In genomic region chr13:80338781-80339577, GRCh38 we compare ENCODE assay signal across 2 cellular contexts.
TF ChIP-seq lines count a peak whose summit lies in the region.

No MANE protein-coding gene starts in this region.

TF ChIP-seq in HEK293, 187 proteins besides CTCF, POLR2A, EP300 and RAD21 (continued from another document and continues in another):
- TF ChIP-seq, protein P1, sequence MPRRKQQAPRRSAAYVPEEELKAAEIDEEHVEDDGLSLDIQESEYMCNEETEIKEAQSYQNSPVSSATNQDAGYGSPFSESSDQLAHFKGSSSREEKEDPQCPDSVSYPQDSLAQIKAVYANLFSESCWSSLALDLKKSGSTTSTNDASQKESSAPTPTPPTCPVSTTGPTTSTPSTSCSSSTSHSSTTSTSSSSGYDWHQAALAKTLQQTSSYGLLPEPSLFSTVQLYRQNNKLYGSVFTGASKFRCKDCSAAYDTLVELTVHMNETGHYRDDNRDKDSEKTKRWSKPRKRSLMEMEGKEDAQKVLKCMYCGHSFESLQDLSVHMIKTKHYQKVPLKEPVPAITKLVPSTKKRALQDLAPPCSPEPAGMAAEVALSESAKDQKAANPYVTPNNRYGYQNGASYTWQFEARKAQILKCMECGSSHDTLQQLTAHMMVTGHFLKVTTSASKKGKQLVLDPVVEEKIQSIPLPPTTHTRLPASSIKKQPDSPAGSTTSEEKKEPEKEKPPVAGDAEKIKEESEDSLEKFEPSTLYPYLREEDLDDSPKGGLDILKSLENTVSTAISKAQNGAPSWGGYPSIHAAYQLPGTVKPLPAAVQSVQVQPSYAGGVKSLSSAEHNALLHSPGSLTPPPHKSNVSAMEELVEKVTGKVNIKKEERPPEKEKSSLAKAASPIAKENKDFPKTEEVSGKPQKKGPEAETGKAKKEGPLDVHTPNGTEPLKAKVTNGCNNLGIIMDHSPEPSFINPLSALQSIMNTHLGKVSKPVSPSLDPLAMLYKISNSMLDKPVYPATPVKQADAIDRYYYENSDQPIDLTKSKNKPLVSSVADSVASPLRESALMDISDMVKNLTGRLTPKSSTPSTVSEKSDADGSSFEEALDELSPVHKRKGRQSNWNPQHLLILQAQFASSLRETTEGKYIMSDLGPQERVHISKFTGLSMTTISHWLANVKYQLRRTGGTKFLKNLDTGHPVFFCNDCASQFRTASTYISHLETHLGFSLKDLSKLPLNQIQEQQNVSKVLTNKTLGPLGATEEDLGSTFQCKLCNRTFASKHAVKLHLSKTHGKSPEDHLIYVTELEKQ (tag by site-specific recombination; IDR thresholded peaks at IDR 0.05; ENCODE audit: borderline replicate concordance): no peak
- TF ChIP-seq ZNF175 (tag by site-specific recombination; IDR thresholded peaks at IDR 0.05) (no peak), ZBTB20 (tag by site-specific recombination; IDR thresholded peaks at IDR 0.05) (peak; percentile 74), ZIC2 (tag by site-specific recombination; IDR thresholded peaks at IDR 0.05) (peak; percentile 85), KLF9 (tag by site-specific recombination; IDR thresholded peaks at IDR 0.05; ENCODE audit: low read depth) (peak; percentile 27; the same call in 1 of the 2 replicates), ZNF132 (tag by site-specific recombination; IDR thresholded peaks at IDR 0.05; ENCODE audit: borderline replicate concordance) (no peak), BCL11A (tag by site-specific recombination; IDR thresholded peaks at IDR 0.05; ENCODE audit: low read depth) (no peak), HOXC10 (CRISPR knock-in tag; IDR thresholded peaks at IDR 0.05) (no peak), ZNF202 (tag by site-specific recombination; IDR thresholded peaks at IDR 0.05; ENCODE audit: borderline replicate concordance) (no peak), KLF17 (tag by site-specific recombination; IDR thresholded peaks at IDR 0.05) (no peak), SP3 (tag by site-specific recombination; IDR thresholded peaks at IDR 0.05) (peak; percentile 55), ZNF292 (tag by site-specific recombination; IDR thresholded peaks at IDR 0.05; ENCODE audit: borderline replicate concordance, low read depth) (no peak), ZNF362 (tag by site-specific recombination; IDR thresholded peaks at IDR 0.05) (0 out of 2 replicates have a peak, but pooled peaks have one; percentile 30), ZNF155 (tag by site-specific recombination; IDR thresholded peaks at IDR 0.05) (no peak), ZNF16 (tag by site-specific recombination; IDR thresholded peaks at IDR 0.05; ENCODE audit: low read depth) (no peak), ZNF610 (tag by site-specific recombination; IDR thresholded peaks at IDR 0.05; ENCODE audit: borderline replicate concordance) (no peak), ZNF792 (tag by site-specific recombination; IDR thresholded peaks at IDR 0.05) (no peak), ZNF518A (tag by site-specific recombination; conservative IDR thresholded peaks at IDR 0.05; ENCODE audit: low read depth) (no peak), ZNF214 (tag by site-specific recombination; IDR thresholded peaks at IDR 0.05; ENCODE audit: borderline replicate concordance) (no peak)

TF ChIP-seq in HepG2, 621 proteins besides CTCF, POLR2A, EP300 and RAD21 (continued from another document and continues in another):
- peak; percentile 75 for TF ChIP-seq PATZ1 (CRISPR knock-in tag; IDR thresholded peaks at IDR 0.05)
- TF ChIP-seq HNF4G (IDR thresholded peaks at IDR 0.05; ENCODE audit: borderline replicate concordance, low read depth, low read length): no peak
- no peak for TF ChIP-seq HNF4G (CRISPR knock-in tag; IDR thresholded peaks at IDR 0.05; ENCODE audit: borderline replicate concordance, low read depth)
- TF ChIP-seq, protein P2, sequence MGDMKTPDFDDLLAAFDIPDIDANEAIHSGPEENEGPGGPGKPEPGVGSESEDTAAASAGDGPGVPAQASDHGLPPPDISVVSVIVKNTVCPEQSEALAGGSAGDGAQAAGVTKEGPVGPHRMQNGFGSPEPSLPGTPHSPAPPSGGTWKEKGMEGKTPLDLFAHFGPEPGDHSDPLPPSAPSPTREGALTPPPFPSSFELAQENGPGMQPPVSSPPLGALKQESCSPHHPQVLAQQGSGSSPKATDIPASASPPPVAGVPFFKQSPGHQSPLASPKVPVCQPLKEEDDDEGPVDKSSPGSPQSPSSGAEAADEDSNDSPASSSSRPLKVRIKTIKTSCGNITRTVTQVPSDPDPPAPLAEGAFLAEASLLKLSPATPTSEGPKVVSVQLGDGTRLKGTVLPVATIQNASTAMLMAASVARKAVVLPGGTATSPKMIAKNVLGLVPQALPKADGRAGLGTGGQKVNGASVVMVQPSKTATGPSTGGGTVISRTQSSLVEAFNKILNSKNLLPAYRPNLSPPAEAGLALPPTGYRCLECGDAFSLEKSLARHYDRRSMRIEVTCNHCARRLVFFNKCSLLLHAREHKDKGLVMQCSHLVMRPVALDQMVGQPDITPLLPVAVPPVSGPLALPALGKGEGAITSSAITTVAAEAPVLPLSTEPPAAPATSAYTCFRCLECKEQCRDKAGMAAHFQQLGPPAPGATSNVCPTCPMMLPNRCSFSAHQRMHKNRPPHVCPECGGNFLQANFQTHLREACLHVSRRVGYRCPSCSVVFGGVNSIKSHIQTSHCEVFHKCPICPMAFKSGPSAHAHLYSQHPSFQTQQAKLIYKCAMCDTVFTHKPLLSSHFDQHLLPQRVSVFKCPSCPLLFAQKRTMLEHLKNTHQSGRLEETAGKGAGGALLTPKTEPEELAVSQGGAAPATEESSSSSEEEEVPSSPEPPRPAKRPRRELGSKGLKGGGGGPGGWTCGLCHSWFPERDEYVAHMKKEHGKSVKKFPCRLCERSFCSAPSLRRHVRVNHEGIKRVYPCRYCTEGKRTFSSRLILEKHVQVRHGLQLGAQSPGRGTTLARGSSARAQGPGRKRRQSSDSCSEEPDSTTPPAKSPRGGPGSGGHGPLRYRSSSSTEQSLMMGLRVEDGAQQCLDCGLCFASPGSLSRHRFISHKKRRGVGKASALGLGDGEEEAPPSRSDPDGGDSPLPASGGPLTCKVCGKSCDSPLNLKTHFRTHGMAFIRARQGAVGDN (CRISPR knock-in tag; IDR thresholded peaks at IDR 0.05): peak; percentile 67
- TF ChIP-seq RBFOX2 (IDR thresholded peaks at IDR 0.05; ENCODE audit: low read depth, low read length): peak; percentile 64
- TF ChIP-seq SMC3 (IDR thresholded peaks at IDR 0.05; ENCODE audit: low read length): no peak
- TF ChIP-seq TAF1 (CRISPR knock-in tag; IDR thresholded peaks at IDR 0.05): peak; percentile 33; the same call in 1 of the 2 replicates
- TF ChIP-seq ZZZ3 (CRISPR knock-in tag; IDR thresholded peaks at IDR 0.05; ENCODE audit: borderline replicate concordance): no peak
- no peak for TF ChIP-seq NFIB (CRISPR knock-in tag; IDR thresholded peaks at IDR 0.05; ENCODE audit: borderline replicate concordance)
- peak; percentile 62; the same call in 1 of the 2 replicates for TF ChIP-seq ZKSCAN5 (CRISPR knock-in tag; IDR thresholded peaks at IDR 0.05)
- TF ChIP-seq ZC3H13 (CRISPR knock-in tag; IDR thresholded peaks at IDR 0.05): peak; percentile 66; the same call in 1 of the 2 replicates
- TF ChIP-seq, protein P3, sequence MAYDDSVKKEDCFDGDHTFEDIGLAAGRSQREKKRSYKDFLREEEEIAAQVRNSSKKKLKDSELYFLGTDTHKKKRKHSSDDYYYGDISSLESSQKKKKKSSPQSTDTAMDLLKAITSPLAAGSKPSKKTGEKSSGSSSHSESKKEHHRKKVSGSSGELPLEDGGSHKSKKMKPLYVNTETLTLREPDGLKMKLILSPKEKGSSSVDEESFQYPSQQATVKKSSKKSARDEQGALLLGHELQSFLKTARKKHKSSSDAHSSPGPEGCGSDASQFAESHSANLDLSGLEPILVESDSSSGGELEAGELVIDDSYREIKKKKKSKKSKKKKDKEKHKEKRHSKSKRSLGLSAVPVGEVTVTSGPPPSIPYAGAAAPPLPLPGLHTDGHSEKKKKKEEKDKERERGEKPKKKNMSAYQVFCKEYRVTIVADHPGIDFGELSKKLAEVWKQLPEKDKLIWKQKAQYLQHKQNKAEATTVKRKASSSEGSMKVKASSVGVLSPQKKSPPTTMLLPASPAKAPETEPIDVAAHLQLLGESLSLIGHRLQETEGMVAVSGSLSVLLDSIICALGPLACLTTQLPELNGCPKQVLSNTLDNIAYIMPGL (CRISPR knock-in tag; IDR thresholded peaks at IDR 0.05; ENCODE audit: borderline replicate concordance in 1 of 2, low read depth in 1 of 2): peak in 1 of 2 experiments; percentile 74; a peak in 2 of 4 replicates
- no peak for TF ChIP-seq RORA (CRISPR knock-in tag; IDR thresholded peaks at IDR 0.05)
- peak; percentile 37; the same call in 1 of the 2 replicates for TF ChIP-seq PHF8 (CRISPR knock-in tag; IDR thresholded peaks at IDR 0.05)
- 0 out of 2 replicates have a peak, but pooled peaks have one; percentile 15 for TF ChIP-seq ELF3 (CRISPR knock-in tag; IDR thresholded peaks at IDR 0.05)
- TF ChIP-seq SALL1 (CRISPR knock-in tag; IDR thresholded peaks at IDR 0.05): peak; percentile 41; the same call in 1 of the 2 replicates
- TF ChIP-seq ZBTB7B (CRISPR knock-in tag; IDR thresholded peaks at IDR 0.05): peak; percentile 58; the same call in 1 of the 2 replicates
- TF ChIP-seq HNRNPL (IDR thresholded peaks at IDR 0.05; ENCODE audit: low read depth, low read length): 0 out of 2 replicates have a peak, but pooled peaks have one; percentile 30
- peak; percentile 44; the same call in 1 of the 2 replicates for TF ChIP-seq POGZ (CRISPR knock-in tag; IDR thresholded peaks at IDR 0.05)
- TF ChIP-seq ZNF124 (CRISPR knock-in tag; IDR thresholded peaks at IDR 0.05): no peak
- TF ChIP-seq ZNF777 (CRISPR knock-in tag; IDR thresholded peaks at IDR 0.05): no peak
- peak; percentile 78 for TF ChIP-seq AGO2 (optimal IDR thresholded peaks at IDR 0.05; ENCODE audit: low read depth, low read length)
- no peak for TF ChIP-seq TFDP1 (CRISPR knock-in tag; IDR thresholded peaks at IDR 0.05; ENCODE audit: borderline replicate concordance)
- no peak for TF ChIP-seq ZBTB1 (CRISPR knock-in tag; IDR thresholded peaks at IDR 0.05; ENCODE audit: borderline replicate concordance)
- peak; percentile 44 for TF ChIP-seq ASH2L (IDR thresholded peaks at IDR 0.05; ENCODE audit: insufficient read length, low read depth, low read length)
- TF ChIP-seq PCBP1 (IDR thresholded peaks at IDR 0.05; ENCODE audit: borderline replicate concordance, low read depth, low read length): 0 out of 2 replicates have a peak, but pooled peaks have one; percentile 39
- peak; percentile 84 for TF ChIP-seq KMT2A (CRISPR knock-in tag; IDR thresholded peaks at IDR 0.05)
- peak; percentile 40; the same call in 1 of the 2 replicates for TF ChIP-seq ZNF362 (CRISPR knock-in tag; IDR thresholded peaks at IDR 0.05; ENCODE audit: borderline replicate concordance)
- peak; percentile 49 for TF ChIP-seq AGO1 (IDR thresholded peaks at IDR 0.05; ENCODE audit: low read depth, low read length, poor library complexity, severe bottlenecking)
- TF ChIP-seq ZNF292 (CRISPR knock-in tag; IDR thresholded peaks at IDR 0.05; ENCODE audit: borderline replicate concordance, low read depth): 0 out of 2 replicates have a peak, but pooled peaks have one; percentile 31
- 0 out of 2 replicates have a peak, but pooled peaks have one; percentile 15 for TF ChIP-seq ARNTL (CRISPR knock-in tag; IDR thresholded peaks at IDR 0.05)
- TF ChIP-seq HOXA3 (CRISPR knock-in tag; IDR thresholded peaks at IDR 0.05): 0 out of 2 replicates have a peak, but pooled peaks have one; percentile 14
- TF ChIP-seq SKI (IDR thresholded peaks at IDR 0.05; ENCODE audit: partially characterized antibody): peak; percentile 33
- TF ChIP-seq UBTF (CRISPR knock-in tag; IDR thresholded peaks at IDR 0.05): peak; percentile 67
- TF ChIP-seq HDAC1 (CRISPR knock-in tag; IDR thresholded peaks at IDR 0.05): peak; percentile 56; the same call in 1 of the 2 replicates
- no peak for TF ChIP-seq HHEX (CRISPR knock-in tag; IDR thresholded peaks at IDR 0.05)
- TF ChIP-seq GATAD2A (CRISPR knock-in tag; IDR thresholded peaks at IDR 0.05): peak; percentile 53
- peak; percentile 4; the same call in 1 of the 2 replicates for TF ChIP-seq IRF2 (CRISPR knock-in tag; IDR thresholded peaks at IDR 0.05)
